ENCODE assay signal across 28 cellular contexts in the genomic region with DNA sequence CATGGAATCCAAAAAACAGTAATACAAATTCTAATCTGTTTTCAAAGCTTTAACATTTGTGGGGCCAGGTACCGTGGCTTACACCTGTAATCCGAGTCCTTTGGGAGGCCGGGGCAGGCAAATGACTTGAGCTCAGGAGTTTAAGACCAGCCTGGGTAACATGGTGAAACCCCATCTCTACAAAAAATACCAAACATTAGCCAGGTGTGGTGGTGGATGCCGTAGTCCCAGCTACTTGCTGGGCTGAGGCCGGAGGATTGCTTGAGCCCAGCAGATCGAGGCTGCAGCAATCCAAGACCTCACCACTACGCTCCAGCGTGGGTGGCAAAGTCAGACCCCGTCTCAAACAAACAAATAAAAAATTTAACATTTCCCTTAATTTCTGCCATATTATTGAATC.
DNase-seq lines count a peak whose midpoint lies in the region; ATAC-seq, FAIRE-seq and TF ChIP-seq lines count a peak whose summit lies in the region.
"Had no signal": no experiment of that assay in that cellular context is flagged by ENCODE, and none has a peak within 500 bp of the region (broad histone marks: within the 10 kb centered on the region; RNA-seq: fewer than 3 reads in every experiment).

No MANE protein-coding gene starts in this region.

- peaks cover 9% of the 10 kb centered on the region for H3K9me3 Mint-ChIP-seq in chondrocyte (ENCODE audit: low read depth)
- no peaks in the 10 kb centered on the region for H3K9me3 Mint-ChIP-seq in CD8-positive, alpha-beta T cell
- H3K9me3 Mint-ChIP-seq: CD4-positive, alpha-beta T cell; CD8-positive, alpha-beta memory T cell had no signal

- H3K27me3 Mint-ChIP-seq in chondrocyte (ENCODE audit: low read depth): no peaks in the 10 kb centered on the region
- peaks cover 20% of the 10 kb centered on the region for H3K27me3 Mint-ChIP-seq in CD8-positive, alpha-beta T cell (ENCODE audit: low read depth)

- POLR2A ChIA-PET in CD8-positive, alpha-beta T cell (lab: Charles Lee): no interaction called here

- WGBS in esophagus muscularis mucosa: 84% methylated on average over 9 of the region's 9 CpGs

- CTCF ChIA-PET in CD8-positive, alpha-beta T cell (lab: Charles Lee): interaction anchor here (0.8 kb wide), 1 partner anchor 8 kb away, joined by 3 read pairs; no protein-coding TSS in a partner anchor

- H3K4me3 Mint-ChIP-seq in chondrocyte (ENCODE audit: unreplicated experiment): no peak overlapping the region
- H3K4me3 Mint-ChIP-seq in CD8-positive, alpha-beta T cell: no peak overlapping the region
- H3K4me3 Mint-ChIP-seq: B cell; CD4-positive, alpha-beta T cell; CD8-positive, alpha-beta memory T cell had no signal

- no peaks in the 10 kb centered on the region for H3K36me3 Mint-ChIP-seq in chondrocyte (ENCODE audit: low read depth)
- no peaks in the 10 kb centered on the region for H3K36me3 Mint-ChIP-seq in CD8-positive, alpha-beta T cell
- H3K36me3 Mint-ChIP-seq: CD8-positive, alpha-beta memory T cell had no signal

- peaks cover 0 to 29% (median 0%) of the 10 kb centered on the region in 4 donors for H3K27me3 ChIP-seq in esophagus muscularis mucosa
- no peaks in the 10 kb centered on the region for H3K27me3 ChIP-seq in CD8-positive, alpha-beta T cell (ENCODE audit: insufficient read depth, low read length)
- H3K27me3 ChIP-seq: BLaER1 treated with 17β-estradiol and CSF1 and Interleukin-3, amounts not matched to agents 10 nM and 100 nM had no signal

- DNase-seq in chondrocyte (ENCODE audit: low spot score) (peak; percentile 32), esophagus muscularis mucosa (ENCODE audit: extremely low spot score) (peak; percentile 89), kidney (peak; percentile 23), posterior vena cava (ENCODE audit: low spot score) (peak; percentile 54), NCI-H2227 treated with DMSO at 0.1 percent for 48 hours (lab: John Stamatoyannopoulos, UW) (no peak), OCI-M1 (lab: John Stamatoyannopoulos, UW) (no peak)
- no peak for DNase-seq in CD8-positive, alpha-beta T cell
- DNase-seq: AML-193; CD4-positive, alpha-beta T cell; CD8-positive, alpha-beta memory T cell; COR-L47; DMS 273 treated with DMSO at 0.1 percent for 48 hours; DMS153; DMS53; DMS79; DND-41; EL; GDM1 had no signal

- no peak for TF ChIP-seq CTCF in chondrocyte (IDR thresholded peaks at IDR 0.05)
- no peak for TF ChIP-seq CTCF in esophagus muscularis mucosa (IDR thresholded peaks at IDR 0.05)
- no peak for TF ChIP-seq CTCF in kidney (IDR thresholded peaks at IDR 0.05; ENCODE audit: borderline replicate concordance, extremely low read depth, insufficient read depth)
- TF ChIP-seq CTCF in CD8-positive, alpha-beta T cell (IDR thresholded peaks at IDR 0.05): no peak

- H3K4me1 ChIP-seq in esophagus muscularis mucosa: no peaks in the 10 kb centered on the region
- no peaks in the 10 kb centered on the region for H3K4me1 ChIP-seq in kidney (ENCODE audit: control insufficient read depth in 1 of 2, insufficient read depth in 1 of 2, low read depth in 1 of 2, low read length in 2 of 2)
- no peaks in the 10 kb centered on the region for H3K4me1 ChIP-seq in CD8-positive, alpha-beta T cell (ENCODE audit: insufficient read depth, low read length)
- H3K4me1 ChIP-seq: A549; BLaER1 treated with 17β-estradiol and CSF1 and Interleukin-3, amounts not matched to agents 10 nM and 100 nM had no signal

- H3K4me3 ChIP-seq in esophagus muscularis mucosa (no peak overlapping the region), kidney (ENCODE audit: low read length in 2 of 2) (no peak overlapping the region)
- no peak overlapping the region for H3K4me3 ChIP-seq in CD8-positive, alpha-beta T cell (ENCODE audit: low read depth, low read length)
- H3K4me3 ChIP-seq: A549; BLaER1 treated with 17β-estradiol and CSF1 and Interleukin-3, amounts not matched to agents 10 nM and 100 nM; GM12878 had no signal

- H3K9me3 ChIP-seq in esophagus muscularis mucosa (no peaks in the 10 kb centered on the region), kidney (ENCODE audit: control insufficient read depth in 1 of 2, low read length in 2 of 2) (no peaks in the 10 kb centered on the region)
- no peaks in the 10 kb centered on the region for H3K9me3 ChIP-seq in CD8-positive, alpha-beta T cell (ENCODE audit: low read length)
- H3K9me3 ChIP-seq: A549 had no signal

- no peak for FAIRE-seq in kidney (lab: Jason Lieb, UNC)
- FAIRE-seq: A549, GM12878, GM12892, GM18507, GM19239 had no signal

- TF ChIP-seq POLR2A in esophagus muscularis mucosa (IDR thresholded peaks at IDR 0.05; ENCODE audit: low read depth): no peak

- H3K27ac Mint-ChIP-seq in chondrocyte (ENCODE audit: unreplicated experiment): no peak overlapping the region
- H3K27ac Mint-ChIP-seq in CD8-positive, alpha-beta T cell: no peak overlapping the region
- H3K27ac Mint-ChIP-seq: B cell; CD4-positive, alpha-beta T cell; CD8-positive, alpha-beta memory T cell had no signal

- no peak overlapping the region for H3K27ac ChIP-seq in esophagus muscularis mucosa (replicated peaks in 1 of 4)
- H3K27ac ChIP-seq in kidney (ENCODE audit: low read depth in 2 of 2, low read length in 2 of 2): no peak overlapping the region
- no peak overlapping the region for H3K27ac ChIP-seq in CD8-positive, alpha-beta T cell (ENCODE audit: low read depth, low read length)
- H3K27ac ChIP-seq: 22Rv1; A549; BLaER1 treated with 17β-estradiol and CSF1 and Interleukin-3, amounts not matched to agents 10 nM and 100 nM; C4-2B had no signal

- H3K9ac ChIP-seq in kidney (ENCODE audit: low read length in 2 of 2): no peak overlapping the region
- H3K9ac ChIP-seq: BLaER1 treated with 17β-estradiol and CSF1 and Interleukin-3, amounts not matched to agents 10 nM and 100 nM had no signal

- no peak for TF ChIP-seq EP300 in esophagus muscularis mucosa (IDR thresholded peaks at IDR 0.05)

- H3K36me3 ChIP-seq in esophagus muscularis mucosa (no peaks in the 10 kb centered on the region), kidney (ENCODE audit: control insufficient read depth in 1 of 2, insufficient read depth in 2 of 2, low read length in 2 of 2) (no peaks in the 10 kb centered on the region)
- H3K36me3 ChIP-seq in CD8-positive, alpha-beta T cell (ENCODE audit: insufficient read depth, low read length): no peaks in the 10 kb centered on the region
- H3K36me3 ChIP-seq: BLaER1 treated with 17β-estradiol and CSF1 and Interleukin-3, amounts not matched to agents 10 nM and 100 nM had no signal

- intact Hi-C loops in esophagus muscularis mucosa (cut with DNase I): no loop called here
- intact Hi-C loops in kidney (cut with DNase I): no loop called here
- intact Hi-C loops in posterior vena cava (cut with DNase I): loop anchor here in 1 of 2 donors (5.0 kb wide), 1 partner anchor 1888 kb away; no protein-coding TSS in a partner anchor
- intact Hi-C loops in CD8-positive, alpha-beta T cell (cut with DNase I, micrococcal nuclease): no loop called here

- no peaks in the 10 kb centered on the region for H3K4me1 Mint-ChIP-seq in chondrocyte (ENCODE audit: low read depth)
- no peaks in the 10 kb centered on the region for H3K4me1 Mint-ChIP-seq in CD8-positive, alpha-beta T cell (ENCODE audit: low read depth)
- H3K4me1 Mint-ChIP-seq: B cell; CD8-positive, alpha-beta memory T cell had no signal

- ATAC-seq in CD8-positive, alpha-beta T cell: no peak
- no peak for ATAC-seq in GM19324 (IDR thresholded peaks at IDR 0.05; ENCODE audit: low FRiP score, unreplicated experiment)
- ATAC-seq: A549, GM12878 had no signal

Comparison
In these comparisons a context has a peak if more than half of its experiments do, and no peak if none do; other contexts are left out.
1. DNase-seq: peak in chondrocyte (single experiment), esophagus muscularis mucosa (single experiment), kidney (single experiment) and posterior vena cava (single experiment); none in NCI-H2227 treated with DMSO at 0.1 percent for 48 hours (single experiment), CD8-positive, alpha-beta T cell (0 of 7) and OCI-M1 (single experiment).